ENCODE assay signal across 1 cellular context in genomic region chr3:183108002-183108449, GRCh38.
TF ChIP-seq lines count a peak whose summit lies in the region.

No MANE protein-coding gene starts in this region.

TF ChIP-seq in HEK293, 187 proteins besides CTCF, POLR2A, EP300 and RAD21 (continued from another document):
- peak; percentile 71 for TF ChIP-seq ATF2 (tag by site-specific recombination; IDR thresholded peaks at IDR 0.05; ENCODE audit: low read depth)
- 0 out of 2 replicates have a peak, but pooled peaks have one; percentile 19 for TF ChIP-seq KLF10 (tag by site-specific recombination; IDR thresholded peaks at IDR 0.05)
- TF ChIP-seq MYNN (tag by site-specific recombination; IDR thresholded peaks at IDR 0.05; ENCODE audit: borderline replicate concordance), result no peak
- TF ChIP-seq ZXDB (tag by site-specific recombination; IDR thresholded peaks at IDR 0.05), result 0 out of 2 replicates have a peak, but pooled peaks have one; percentile 16
- TF ChIP-seq ZSCAN30 (tag by site-specific recombination; IDR thresholded peaks at IDR 0.05), result no peak
- 0 out of 2 replicates have a peak, but pooled peaks have one; percentile 21 for TF ChIP-seq PRDM10 (tag by site-specific recombination; IDR thresholded peaks at IDR 0.05)
